In the genomic region with DNA sequence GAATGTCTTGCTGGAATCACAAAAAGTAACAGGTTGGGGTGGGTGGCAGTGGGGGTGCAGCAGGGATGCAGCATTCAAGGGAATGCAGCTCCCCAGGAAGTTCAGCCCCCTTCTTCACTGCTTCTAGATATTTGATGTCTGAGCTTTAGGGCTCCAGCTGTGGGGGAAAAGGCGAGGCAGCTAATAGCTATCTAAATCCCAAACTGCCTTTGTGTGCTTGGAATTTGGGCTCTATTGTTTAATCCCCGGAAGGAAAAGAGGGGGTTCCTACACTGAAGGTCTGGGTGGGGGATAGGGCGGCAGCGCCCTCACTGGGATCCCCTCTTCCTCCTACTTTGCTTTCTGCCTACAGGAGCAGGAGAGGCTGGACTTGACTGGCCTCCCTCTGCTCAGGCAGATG, we compare ENCODE assay signal across 35 cellular contexts.
"Had no signal": no experiment of that assay in that cellular context is flagged by ENCODE, and none has a peak within 500 bp of the region (broad histone marks: within the 10 kb centered on the region; RNA-seq: fewer than 3 reads in every experiment).

No MANE protein-coding gene starts in this region.

- DNase-seq: activated CD4-positive, alpha-beta memory T cell treated with anti-CD3 and anti-CD28 coated beads, Interleukin-2, amount 10 ng/mL, durations not matched to agents 7 days and 5 days; activated CD4-positive, alpha-beta T cell treated with anti-CD3 and anti-CD28 coated beads for 1 hour; activated CD4-positive, alpha-beta T cell treated with anti-CD3 and anti-CD28 coated beads for 48 hours; activated CD4-positive, CD25-positive, alpha-beta regulatory T cell; activated CD8-positive, alpha-beta memory T cell treated with anti-CD3 and anti-CD28 coated beads for 24 hours; activated CD8-positive, alpha-beta memory T cell treated with anti-CD3 and anti-CD28 coated beads, Interleukin-2, amount 10 ng/mL, durations not matched to agents 7 days and 5 days; activated CD8-positive, alpha-beta memory T cell treated with anti-CD3 and anti-CD28 coated beads, Interleukin-2, amount 50 U/mL, for 48 hours; activated effector memory CD4-positive, alpha-beta T cell treated with Interleukin-2 at 50 U/mL for 16 hours; activated naive CD4-positive, alpha-beta T cell; activated naive CD8-positive, alpha-beta T cell treated with anti-CD3 and anti-CD28 coated beads, Interleukin-2, amount 10 ng/mL, durations not matched to agents 7 days and 5 days; activated T-cell treated with anti-CD3 and anti-CD28 coated beads, Interleukin-2, amount 50 U/mL, for 48 hours; MM.1S; MV-4-11; NCI-H1092; NCI-H187; NCI-H2029 treated with DMSO at 0.1 percent for 48 hours; NCI-H2107; NCI-H2171; NCI-H510A; NCI-H526; NCI-H748 treated with DMSO at 0.1 percent for 48 hours; NK-92 treated with Interleukin-12 subunit alpha and Interleukin-12 subunit beta, amount 100 ng/mL, for 24 hours; PC-3; Peyer's patch; RPMI8226; SIG-M5; SW 1271; T-helper 1 cell; T-helper 2 cell; T-helper 9 cell had no signal

- H3K9me3 Mint-ChIP-seq: activated CD4-positive, alpha-beta memory T cell treated with anti-CD3 and anti-CD28 coated beads, Interleukin-2, amount 10 ng/mL, durations not matched to agents 7 days and 5 days; activated naive CD4-positive, alpha-beta T cell treated with anti-CD3 and anti-CD28 coated beads, Interleukin-2, amount 50 U/mL, for 24 hours; activated naive CD8-positive, alpha-beta T cell treated with anti-CD3 and anti-CD28 coated beads, Interleukin-2, amount 10 ng/mL, durations not matched to agents 7 days and 5 days had no signal

- H3K9me3 ChIP-seq: body of pancreas, breast epithelium, Peyer's patch had no signal

- H3K4me3 Mint-ChIP-seq: activated CD4-positive, alpha-beta memory T cell treated with anti-CD3 and anti-CD28 coated beads, Interleukin-2, amount 10 ng/mL, durations not matched to agents 7 days and 5 days; activated CD8-positive, alpha-beta memory T cell treated with anti-CD3 and anti-CD28 coated beads, Interleukin-2, amount 10 ng/mL, durations not matched to agents 7 days and 5 days; activated naive CD4-positive, alpha-beta T cell treated with anti-CD3 and anti-CD28 coated beads, Interleukin-2, amount 50 U/mL, for 24 hours; activated naive CD8-positive, alpha-beta T cell treated with anti-CD3 and anti-CD28 coated beads, Interleukin-2, amount 10 ng/mL, durations not matched to agents 7 days and 5 days had no signal

- ATAC-seq: activated CD8-positive, alpha-beta memory T cell treated with anti-CD3 and anti-CD28 coated beads, Interleukin-2, amount 10 ng/mL, durations not matched to agents 7 days and 5 days; body of pancreas; PC-3 had no signal

- H3K4me1 Mint-ChIP-seq: activated CD4-positive, alpha-beta memory T cell treated with anti-CD3 and anti-CD28 coated beads, Interleukin-2, amount 10 ng/mL, durations not matched to agents 7 days and 5 days; activated CD8-positive, alpha-beta memory T cell treated with anti-CD3 and anti-CD28 coated beads, Interleukin-2, amount 10 ng/mL, durations not matched to agents 7 days and 5 days; activated naive CD4-positive, alpha-beta T cell treated with anti-CD3 and anti-CD28 coated beads, Interleukin-2, amount 50 U/mL, for 24 hours had no signal

- H3K27me3 ChIP-seq: body of pancreas, breast epithelium, Peyer's patch had no signal

- H3K27ac ChIP-seq: body of pancreas, Peyer's patch, VCaP had no signal

- H3K27ac Mint-ChIP-seq: activated CD4-positive, alpha-beta memory T cell treated with anti-CD3 and anti-CD28 coated beads, Interleukin-2, amount 10 ng/mL, durations not matched to agents 7 days and 5 days; activated CD8-positive, alpha-beta memory T cell treated with anti-CD3 and anti-CD28 coated beads, Interleukin-2, amount 10 ng/mL, durations not matched to agents 7 days and 5 days; activated naive CD4-positive, alpha-beta T cell treated with anti-CD3 and anti-CD28 coated beads, Interleukin-2, amount 50 U/mL, for 24 hours; activated naive CD8-positive, alpha-beta T cell treated with anti-CD3 and anti-CD28 coated beads, Interleukin-2, amount 10 ng/mL, durations not matched to agents 7 days and 5 days had no signal

- H3K36me3 ChIP-seq: breast epithelium, Peyer's patch had no signal

- H3K27me3 Mint-ChIP-seq: activated naive CD4-positive, alpha-beta T cell treated with anti-CD3 and anti-CD28 coated beads, Interleukin-2, amount 50 U/mL, for 24 hours had no signal

- H3K4me1 ChIP-seq: body of pancreas, breast epithelium had no signal

- FAIRE-seq: astrocyte had no signal

- H3K36me3 Mint-ChIP-seq: activated CD8-positive, alpha-beta memory T cell treated with anti-CD3 and anti-CD28 coated beads, Interleukin-2, amount 10 ng/mL, durations not matched to agents 7 days and 5 days; activated naive CD4-positive, alpha-beta T cell treated with anti-CD3 and anti-CD28 coated beads, Interleukin-2, amount 50 U/mL, for 24 hours had no signal

- H3K4me3 ChIP-seq: body of pancreas, breast epithelium, Peyer's patch had no signal
